1 cellular context compared by ENCODE assay signal in the genomic region with DNA sequence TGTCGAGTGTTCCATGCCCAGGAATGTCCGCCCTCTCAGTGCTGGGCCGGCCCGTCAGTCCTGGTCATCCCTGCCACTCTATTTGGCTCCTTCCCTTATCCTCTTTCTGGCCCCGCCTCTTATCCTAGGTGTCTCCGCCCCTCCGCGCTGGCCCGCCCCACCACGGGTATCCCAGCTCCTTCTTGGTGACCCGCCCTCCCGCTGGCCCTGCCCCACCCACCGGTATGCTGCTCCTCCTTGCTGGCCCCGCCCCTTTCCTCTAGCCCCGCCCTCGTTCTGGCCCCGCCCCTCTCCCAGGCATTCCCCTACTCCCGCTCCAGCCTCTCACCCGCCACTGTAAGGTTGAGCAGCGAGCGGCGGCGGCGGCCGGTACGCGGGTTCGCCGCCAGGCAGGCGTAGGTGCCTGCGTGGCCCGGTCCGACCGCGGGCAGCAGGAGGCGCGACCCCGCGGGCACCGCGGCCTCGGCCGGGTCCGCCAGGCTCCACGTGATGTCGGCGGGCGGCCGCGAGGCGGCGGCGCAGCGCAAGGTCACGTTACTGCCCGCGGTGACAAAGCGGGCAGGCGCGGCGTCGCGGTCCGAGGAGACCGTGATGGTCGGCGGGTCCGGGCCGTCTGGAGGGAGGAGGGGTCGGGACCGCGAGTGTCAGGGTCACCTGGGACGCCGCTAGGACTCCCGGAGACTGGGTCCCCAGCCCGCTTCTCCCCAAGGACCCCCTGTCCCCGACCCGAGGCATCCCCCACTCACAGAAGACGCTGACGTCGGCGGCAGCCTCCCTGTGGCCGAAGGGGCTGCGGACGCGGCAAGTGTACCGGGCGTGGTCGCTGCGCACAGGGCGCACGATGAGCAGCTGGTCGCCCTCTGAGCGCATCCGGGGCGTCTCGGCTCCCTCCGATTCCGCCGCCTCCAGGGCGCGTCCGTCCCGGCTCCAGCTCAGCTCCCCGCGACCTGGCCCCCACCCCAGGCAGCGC.
TF ChIP-seq lines count a peak whose summit lies in the region.

No MANE protein-coding gene starts in this region.

TF ChIP-seq in WTC11, 78 proteins besides CTCF, POLR2A, EP300 and RAD21 (continued from another document and continues in another):
- no peak for TF ChIP-seq ZSCAN18 (CRISPR knock-in tag; IDR thresholded peaks at IDR 0.05)
- 0 out of 2 replicates have a peak, but pooled peaks have one; percentile 64 for TF ChIP-seq TEAD4 (CRISPR knock-in tag; IDR thresholded peaks at IDR 0.05)
- TF ChIP-seq NR3C1 (CRISPR knock-in tag; conservative IDR thresholded peaks at IDR 0.05; ENCODE audit: low read depth) = no peak; the same call in 1 of the 2 replicates
- TF ChIP-seq, protein P1, sequence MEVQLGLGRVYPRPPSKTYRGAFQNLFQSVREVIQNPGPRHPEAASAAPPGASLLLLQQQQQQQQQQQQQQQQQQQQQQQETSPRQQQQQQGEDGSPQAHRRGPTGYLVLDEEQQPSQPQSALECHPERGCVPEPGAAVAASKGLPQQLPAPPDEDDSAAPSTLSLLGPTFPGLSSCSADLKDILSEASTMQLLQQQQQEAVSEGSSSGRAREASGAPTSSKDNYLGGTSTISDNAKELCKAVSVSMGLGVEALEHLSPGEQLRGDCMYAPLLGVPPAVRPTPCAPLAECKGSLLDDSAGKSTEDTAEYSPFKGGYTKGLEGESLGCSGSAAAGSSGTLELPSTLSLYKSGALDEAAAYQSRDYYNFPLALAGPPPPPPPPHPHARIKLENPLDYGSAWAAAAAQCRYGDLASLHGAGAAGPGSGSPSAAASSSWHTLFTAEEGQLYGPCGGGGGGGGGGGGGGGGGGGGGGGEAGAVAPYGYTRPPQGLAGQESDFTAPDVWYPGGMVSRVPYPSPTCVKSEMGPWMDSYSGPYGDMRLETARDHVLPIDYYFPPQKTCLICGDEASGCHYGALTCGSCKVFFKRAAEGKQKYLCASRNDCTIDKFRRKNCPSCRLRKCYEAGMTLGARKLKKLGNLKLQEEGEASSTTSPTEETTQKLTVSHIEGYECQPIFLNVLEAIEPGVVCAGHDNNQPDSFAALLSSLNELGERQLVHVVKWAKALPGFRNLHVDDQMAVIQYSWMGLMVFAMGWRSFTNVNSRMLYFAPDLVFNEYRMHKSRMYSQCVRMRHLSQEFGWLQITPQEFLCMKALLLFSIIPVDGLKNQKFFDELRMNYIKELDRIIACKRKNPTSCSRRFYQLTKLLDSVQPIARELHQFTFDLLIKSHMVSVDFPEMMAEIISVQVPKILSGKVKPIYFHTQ (CRISPR knock-in tag; IDR thresholded peaks at IDR 0.05) = no peak
- no peak for TF ChIP-seq CBFB (CRISPR knock-in tag; IDR thresholded peaks at IDR 0.05; ENCODE audit: low read depth)
- TF ChIP-seq ZBTB21 (CRISPR knock-in tag; IDR thresholded peaks at IDR 0.05; ENCODE audit: borderline replicate concordance) = no peak
- TF ChIP-seq MXD4 (CRISPR knock-in tag; IDR thresholded peaks at IDR 0.05; ENCODE audit: borderline replicate concordance) = no peak
- TF ChIP-seq TEAD1 (CRISPR knock-in tag; IDR thresholded peaks at IDR 0.05) = peak; percentile 95
- no peak for TF ChIP-seq ATF6 (CRISPR knock-in tag; IDR thresholded peaks at IDR 0.05)
- TF ChIP-seq, protein P2, sequence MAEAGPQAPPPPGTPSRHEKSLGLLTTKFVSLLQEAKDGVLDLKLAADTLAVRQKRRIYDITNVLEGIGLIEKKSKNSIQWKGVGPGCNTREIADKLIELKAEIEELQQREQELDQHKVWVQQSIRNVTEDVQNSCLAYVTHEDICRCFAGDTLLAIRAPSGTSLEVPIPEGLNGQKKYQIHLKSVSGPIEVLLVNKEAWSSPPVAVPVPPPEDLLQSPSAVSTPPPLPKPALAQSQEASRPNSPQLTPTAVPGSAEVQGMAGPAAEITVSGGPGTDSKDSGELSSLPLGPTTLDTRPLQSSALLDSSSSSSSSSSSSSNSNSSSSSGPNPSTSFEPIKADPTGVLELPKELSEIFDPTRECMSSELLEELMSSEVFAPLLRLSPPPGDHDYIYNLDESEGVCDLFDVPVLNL (CRISPR knock-in tag; IDR thresholded peaks at IDR 0.05; ENCODE audit: borderline replicate concordance, low read depth) = peak; percentile 69; the same call in 1 of the 2 replicates
- TF ChIP-seq KAT7 (CRISPR knock-in tag; IDR thresholded peaks at IDR 0.05; ENCODE audit: borderline replicate concordance) = no peak
- TF ChIP-seq PREB (CRISPR knock-in tag; IDR thresholded peaks at IDR 0.05; ENCODE audit: borderline replicate concordance) = no peak
- 0 out of 2 replicates have a peak, but pooled peaks have one; percentile 71 for TF ChIP-seq E2F5 (CRISPR knock-in tag; IDR thresholded peaks at IDR 0.05)
- no peak for TF ChIP-seq JAZF1 (CRISPR knock-in tag; IDR thresholded peaks at IDR 0.05)
- TF ChIP-seq MAX (CRISPR knock-in tag; IDR thresholded peaks at IDR 0.05) = peak; percentile 84
- peak; percentile 84; the same call in 1 of the 2 replicates for TF ChIP-seq CREM (CRISPR knock-in tag; IDR thresholded peaks at IDR 0.05)
- 0 out of 2 replicates have a peak, but pooled peaks have one; percentile 80 for TF ChIP-seq ZNF232 (CRISPR knock-in tag; IDR thresholded peaks at IDR 0.05)
- no peak for TF ChIP-seq ZNF396 (CRISPR knock-in tag; IDR thresholded peaks at IDR 0.05; ENCODE audit: borderline replicate concordance)
- no peak for TF ChIP-seq CREB1 (CRISPR knock-in tag; IDR thresholded peaks at IDR 0.05)
- TF ChIP-seq EMX1 (CRISPR knock-in tag; IDR thresholded peaks at IDR 0.05) = no peak
- peak; percentile 67; the same call in 1 of the 2 replicates for TF ChIP-seq ZNF416 (CRISPR knock-in tag; IDR thresholded peaks at IDR 0.05)
- no peak for TF ChIP-seq RORB (CRISPR knock-in tag; IDR thresholded peaks at IDR 0.05)
- no peak for TF ChIP-seq HMGXB4 (CRISPR knock-in tag; IDR thresholded peaks at IDR 0.05)
- peak; percentile 83 for TF ChIP-seq USF1 (CRISPR knock-in tag; IDR thresholded peaks at IDR 0.05)
- TF ChIP-seq FOXP4 (CRISPR knock-in tag; IDR thresholded peaks at IDR 0.05) = peak; percentile 86
- peak; percentile 45 for TF ChIP-seq NFYB (CRISPR knock-in tag; conservative IDR thresholded peaks at IDR 0.05; ENCODE audit: low read depth)
- TF ChIP-seq SOX15 (CRISPR knock-in tag; IDR thresholded peaks at IDR 0.05) = no peak
- peak; percentile 88 for TF ChIP-seq FOXK1 (CRISPR knock-in tag; IDR thresholded peaks at IDR 0.05)
- TF ChIP-seq TP53 (CRISPR knock-in tag; IDR thresholded peaks at IDR 0.05) = peak; percentile 84; the same call in 1 of the 2 replicates
- peak; percentile 75; the same call in 1 of the 2 replicates for TF ChIP-seq NFE2L1 (CRISPR knock-in tag; IDR thresholded peaks at IDR 0.05)
- TF ChIP-seq, protein P3, sequence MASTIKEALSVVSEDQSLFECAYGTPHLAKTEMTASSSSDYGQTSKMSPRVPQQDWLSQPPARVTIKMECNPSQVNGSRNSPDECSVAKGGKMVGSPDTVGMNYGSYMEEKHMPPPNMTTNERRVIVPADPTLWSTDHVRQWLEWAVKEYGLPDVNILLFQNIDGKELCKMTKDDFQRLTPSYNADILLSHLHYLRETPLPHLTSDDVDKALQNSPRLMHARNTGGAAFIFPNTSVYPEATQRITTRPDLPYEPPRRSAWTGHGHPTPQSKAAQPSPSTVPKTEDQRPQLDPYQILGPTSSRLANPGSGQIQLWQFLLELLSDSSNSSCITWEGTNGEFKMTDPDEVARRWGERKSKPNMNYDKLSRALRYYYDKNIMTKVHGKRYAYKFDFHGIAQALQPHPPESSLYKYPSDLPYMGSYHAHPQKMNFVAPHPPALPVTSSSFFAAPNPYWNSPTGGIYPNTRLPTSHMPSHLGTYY (CRISPR knock-in tag; IDR thresholded peaks at IDR 0.05) = no peak
- TF ChIP-seq FOXP1 (CRISPR knock-in tag; IDR thresholded peaks at IDR 0.05; ENCODE audit: borderline replicate concordance) = peak; percentile 99
- TF ChIP-seq ZMAT4 (CRISPR knock-in tag; IDR thresholded peaks at IDR 0.05) = no peak
- TF ChIP-seq PRRX2 (CRISPR knock-in tag; IDR thresholded peaks at IDR 0.05) = no peak
- peak; percentile 75; the same call in 1 of the 2 replicates for TF ChIP-seq ETV6 (CRISPR knock-in tag; IDR thresholded peaks at IDR 0.05)
- TF ChIP-seq SP1 (CRISPR knock-in tag; conservative IDR thresholded peaks at IDR 0.05) = peak; percentile 84; the same call in 1 of the 2 replicates
- TF ChIP-seq ZNF671 (CRISPR knock-in tag; IDR thresholded peaks at IDR 0.05) = no peak
- TF ChIP-seq ATF3 (CRISPR knock-in tag; conservative IDR thresholded peaks at IDR 0.05) = no peak
- TF ChIP-seq ZNF317 (CRISPR knock-in tag; IDR thresholded peaks at IDR 0.05; ENCODE audit: borderline replicate concordance, low read depth) = peak; percentile 41; the same call in 1 of the 2 replicates
- peak; percentile 42; the same call in 1 of the 2 replicates for TF ChIP-seq ZNF263 (CRISPR knock-in tag; IDR thresholded peaks at IDR 0.05; ENCODE audit: low read depth)
